ENCODE assay signal across 9 cellular contexts in genomic region chr11:12201016-12201985, GRCh38.
DNase-seq lines count a peak whose midpoint lies in the region; ATAC-seq, FAIRE-seq and TF ChIP-seq lines count a peak whose summit lies in the region.
"Had no signal": no experiment of that assay in that cellular context is flagged by ENCODE, and none has a peak within 500 bp of the region (broad histone marks: within the 10 kb centered on the region; RNA-seq: fewer than 3 reads in every experiment).

No MANE protein-coding gene starts in this region.

- DNase-seq in Ammon's horn (ENCODE audit: low spot score) (peak; percentile 54), RCC 7860 (ENCODE audit: low spot score) (peak; percentile 94), erythroblast (lab: John Stamatoyannopoulos, UW) (peak; percentile 93 to 98), neuronal stem cell (ENCODE audit: low spot score) (no peak), DMS114 treated with DMSO at 0.1 percent for 48 hours (lab: John Stamatoyannopoulos, UW; ENCODE audit: unreplicated experiment) (no peak), SKM-1 (lab: John Stamatoyannopoulos, UW; ENCODE audit: unreplicated experiment) (no peak)
- DNase-seq: retina had no signal

- no peaks in the 10 kb centered on the region for H3K79me1 ChIP-seq in neuronal stem cell (ENCODE audit: low read depth, low read length)

- no peak overlapping the region for H3K4me3 ChIP-seq in neuronal stem cell (ENCODE audit: low read length in 2 of 2)

- H4K91ac ChIP-seq in neuronal stem cell (ENCODE audit: low read depth, low read length, poor library complexity), result no peak overlapping the region

- no peak overlapping the region for H2BK5ac ChIP-seq in neuronal stem cell (ENCODE audit: low read length)

- H2AFZ ChIP-seq in neuronal stem cell (ENCODE audit: low read length), result peak overlapping the region; percentile 0

- H3K23ac ChIP-seq in neuronal stem cell (ENCODE audit: low read depth, low read length, poor library complexity), result no peak overlapping the region

- no peak overlapping the region for H2BK15ac ChIP-seq in neuronal stem cell (ENCODE audit: low read length)

- ATAC-seq in HG02798 (IDR thresholded peaks at IDR 0.05; ENCODE audit: poor library complexity, unreplicated experiment) (no peak), GM19351 (IDR thresholded peaks at IDR 0.05; ENCODE audit: unreplicated experiment) (no peak)

- H2BK12ac ChIP-seq in neuronal stem cell (ENCODE audit: low read length), result no peak overlapping the region

- H3K27me3 ChIP-seq in neuronal stem cell (ENCODE audit: control insufficient read depth in 3 of 3, insufficient read depth in 3 of 3, low read depth in 1 of 3, low read length in 3 of 3), result no peaks in the 10 kb centered on the region

- no peaks in the 10 kb centered on the region for H3K36me3 ChIP-seq in neuronal stem cell (replicated peaks in 1 of 2; ENCODE audit: control insufficient read depth in 2 of 2, insufficient read depth in 2 of 2, low read length in 2 of 2)

- no peak overlapping the region for H3K9ac ChIP-seq in neuronal stem cell (ENCODE audit: low read depth, low read length, poor library complexity)

- FAIRE-seq in RCC 7860 (lab: Jason Lieb, UNC), result peak; percentile 73

- no peak overlapping the region for H3K14ac ChIP-seq in neuronal stem cell (ENCODE audit: low read length)

- no peak overlapping the region for H3K27ac ChIP-seq in neuronal stem cell (replicated peaks; ENCODE audit: low read length)

- no peak overlapping the region for H3K4me2 ChIP-seq in neuronal stem cell (ENCODE audit: insufficient read depth, low read length, poor library complexity, severe bottlenecking)

- TF ChIP-seq POLR2A in erythroblast (IDR thresholded peaks at IDR 0.05; ENCODE audit: low read length), result peak; percentile 55

- WGBS in neuronal stem cell (ENCODE audit: extremely low coverage in 2 of 2, insufficient read length in 2 of 2, insufficient replicate concordance in 1 of 2), 2 donors, result no CpG with 5 or more reads among the region's 18 CpGs

- peaks cover 0 to 3% of the 10 kb centered on the region in 2 donors for H3K4me1 ChIP-seq in neuronal stem cell (ENCODE audit: control insufficient read depth in 2 of 2, insufficient read depth in 1 of 2, low read depth in 1 of 2, low read length in 2 of 2)

- no peak overlapping the region for H4K8ac ChIP-seq in neuronal stem cell (ENCODE audit: low read depth, low read length)

- H2AK5ac ChIP-seq in neuronal stem cell (ENCODE audit: low read depth, low read length), result no peak overlapping the region

- no peak overlapping the region for H3K4ac ChIP-seq in neuronal stem cell (ENCODE audit: low read length)

- H3K9me3 ChIP-seq in neuronal stem cell (replicated peaks in 1 of 2; ENCODE audit: control insufficient read depth in 2 of 2, insufficient read depth in 1 of 2, low read depth in 1 of 2, low read length in 2 of 2), result no peaks in the 10 kb centered on the region

- no peak overlapping the region for H3K18ac ChIP-seq in neuronal stem cell (ENCODE audit: low read length)

- no peak overlapping the region for H2BK120ac ChIP-seq in neuronal stem cell (ENCODE audit: low read depth, low read length)

Comparison
In these comparisons a context has a peak if more than half of its experiments do, and no peak if none do; other contexts are left out.
1. DNase-seq: peak in Ammon's horn (single experiment), RCC 7860 (single experiment) and erythroblast (2 of 2); none in neuronal stem cell (single experiment), DMS114 treated with DMSO at 0.1 percent for 48 hours (single experiment) and SKM-1 (single experiment).